32 cellular contexts compared by ENCODE assay signal in the genomic region with DNA sequence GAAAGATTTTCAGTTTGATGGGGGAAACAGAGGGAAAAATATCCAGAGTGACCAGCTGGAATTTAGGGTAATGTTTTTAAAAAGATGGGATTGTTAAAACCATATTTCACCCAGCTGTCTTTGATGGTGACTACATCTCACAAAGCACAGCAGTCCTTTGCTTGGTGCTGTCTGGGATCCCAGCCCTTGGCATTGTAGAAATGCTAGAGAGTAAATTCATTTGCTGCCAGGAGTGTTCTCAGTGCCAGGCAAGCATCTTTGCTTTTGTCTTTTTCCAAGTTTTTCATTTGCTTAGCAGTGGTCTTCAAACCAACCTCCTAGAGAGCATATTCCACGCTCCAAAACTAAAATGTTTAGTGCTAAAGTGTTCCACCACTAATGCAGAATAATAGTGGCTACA. TPM values are rescaled to one million over a fixed set of nuclear protein-coding genes. Genes with fewer than 3 reads are reported as not detected.
"Had no signal": no experiment of that assay in that cellular context is flagged by ENCODE, and none has a peak within 500 bp of the region (broad histone marks: within the 10 kb centered on the region; RNA-seq: fewer than 3 reads in every experiment).

No MANE protein-coding gene starts in this region.

- H3K36me3 Mint-ChIP-seq: activated naive CD4-positive, alpha-beta T cell treated with anti-CD3 and anti-CD28 coated beads, Interleukin-2, amount 50 U/mL, for 24 hours; naive B cell; stimulated activated memory B cell treated with anti-CD40 and anti-IgM and Interleukin-4, amounts not matched to agents 10 μg/mL and 1 μg/mL and 100 μg/mL, for 72 hours; WTC11 had no signal

- DNase-seq: activated CD4-positive, alpha-beta T cell treated with anti-CD3 and anti-CD28 coated beads for 1 hour; activated CD4-positive, alpha-beta T cell treated with anti-CD3 and anti-CD28 coated beads, Interleukin-2, amount 50 U/mL, for 1 hour; activated CD8-positive, alpha-beta T cell treated with anti-CD3 and anti-CD28 coated beads for 36 hours; activated naive CD8-positive, alpha-beta T cell treated with anti-CD3 and anti-CD28 coated beads, Interleukin-2, amount 50 U/mL, for 24 hours; activated T-cell treated with anti-CD3 and anti-CD28 coated beads, Interleukin-2, amount 50 U/mL, for 48 hours; central memory CD4-positive, alpha-beta T cell; dermis blood vessel endothelial cell; effector CD8-positive, alpha-beta T cell; heart left ventricle; kidney glomerular epithelial cell; left ventricle myocardium inferior; naive B cell; nephron progenitor cell; pancreas; psoas muscle; stimulated activated CD4-positive, alpha-beta T cell treated with anti-CD3 and anti-CD28 coated beads, Interleukin-1b, Interleukin-23, amount 100 ng/mL, for 48 hours; stimulated activated CD4-positive, alpha-beta T cell treated with anti-CD3 and anti-CD28 coated beads, Interleukin-4, amount 100 ng/mL, for 4 hours; stimulated activated CD8-positive, alpha-beta memory T cell treated with anti-CD3 and anti-CD28 coated beads, Interleukin-4, amount 100 ng/mL, for 48 hours; stimulated activated naive CD8-positive, alpha-beta T cell treated with anti-CD3 and anti-CD28 coated beads, Interleukin-15, amount 100 ng/mL, for 72 hours; SW 1271; T-helper 2 cell; thyroid gland; upper lobe of left lung had no signal

- H3K4me1 Mint-ChIP-seq: activated naive CD4-positive, alpha-beta T cell treated with anti-CD3 and anti-CD28 coated beads, Interleukin-2, amount 50 U/mL, for 24 hours; activated naive CD8-positive, alpha-beta T cell treated with anti-CD3 and anti-CD28 coated beads, Interleukin-2, amount 50 U/mL, for 24 hours; naive B cell; nephron progenitor cell; stimulated activated memory B cell treated with anti-CD40 and anti-IgM and Interleukin-4, amounts not matched to agents 10 μg/mL and 1 μg/mL and 100 μg/mL, for 72 hours; stimulated activated naive CD8-positive, alpha-beta T cell treated with anti-CD3 and anti-CD28 coated beads, Interleukin-15, amount 100 ng/mL, for 72 hours had no signal

- H3K27me3 Mint-ChIP-seq: activated naive CD4-positive, alpha-beta T cell treated with anti-CD3 and anti-CD28 coated beads, Interleukin-2, amount 50 U/mL, for 24 hours; activated naive CD8-positive, alpha-beta T cell treated with anti-CD3 and anti-CD28 coated beads, Interleukin-2, amount 50 U/mL, for 24 hours; stimulated activated memory B cell treated with anti-CD40 and anti-IgM and Interleukin-4, amounts not matched to agents 10 μg/mL and 1 μg/mL and 100 μg/mL, for 72 hours; stimulated activated naive CD8-positive, alpha-beta T cell treated with anti-CD3 and anti-CD28 coated beads, Interleukin-15, amount 100 ng/mL, for 72 hours had no signal

- H3K27ac Mint-ChIP-seq: activated CD8-positive, alpha-beta T cell treated with anti-CD3 and anti-CD28 coated beads for 36 hours; activated naive CD4-positive, alpha-beta T cell treated with anti-CD3 and anti-CD28 coated beads, Interleukin-2, amount 50 U/mL, for 24 hours; activated naive CD8-positive, alpha-beta T cell treated with anti-CD3 and anti-CD28 coated beads, Interleukin-2, amount 50 U/mL, for 24 hours; activated T-helper 2 cell treated with anti-CD3 and anti-CD28 coated beads, Interferon-gamma antibody, Interleukin-2, Interleukin-4, amounts not matched to agents 10 μg/mL and 5 μg/mL and 100 μg/mL, durations not matched to agents 14 hours and 24 hours and 36 hours; nephron progenitor cell; stimulated activated memory B cell treated with anti-CD40 and anti-IgM and Interleukin-4, amounts not matched to agents 10 μg/mL and 1 μg/mL and 100 μg/mL, for 72 hours; stimulated activated naive CD8-positive, alpha-beta T cell treated with anti-CD3 and anti-CD28 coated beads, Interleukin-15, amount 100 ng/mL, for 72 hours; WTC11 had no signal

- H3K4me3 Mint-ChIP-seq: activated CD8-positive, alpha-beta T cell treated with anti-CD3 and anti-CD28 coated beads for 36 hours; activated naive CD4-positive, alpha-beta T cell treated with anti-CD3 and anti-CD28 coated beads, Interleukin-2, amount 50 U/mL, for 24 hours; activated naive CD8-positive, alpha-beta T cell treated with anti-CD3 and anti-CD28 coated beads, Interleukin-2, amount 50 U/mL, for 24 hours; naive B cell; nephron progenitor cell; stimulated activated memory B cell treated with anti-CD40 and anti-IgM and Interleukin-4, amounts not matched to agents 10 μg/mL and 1 μg/mL and 100 μg/mL, for 72 hours; stimulated activated naive CD8-positive, alpha-beta T cell treated with anti-CD3 and anti-CD28 coated beads, Interleukin-15, amount 100 ng/mL, for 72 hours; WTC11 had no signal

- H3K9me3 ChIP-seq: breast epithelium, gastroesophageal sphincter, pancreas, psoas muscle, right atrium auricular region, thyroid gland, upper lobe of left lung, vagina had no signal

- ATAC-seq: activated CD8-positive, alpha-beta T cell treated with anti-CD3 and anti-CD28 coated beads for 36 hours; activated naive CD8-positive, alpha-beta T cell treated with anti-CD3 and anti-CD28 coated beads, Interleukin-2, amount 50 U/mL, for 24 hours; gastroesophageal sphincter; heart left ventricle; pancreas; psoas muscle; stimulated activated memory B cell treated with anti-CD40 and anti-IgM and Interleukin-4, amounts not matched to agents 10 μg/mL and 1 μg/mL and 100 μg/mL, for 72 hours; stimulated activated naive CD8-positive, alpha-beta T cell treated with anti-CD3 and anti-CD28 coated beads, Interleukin-15, amount 100 ng/mL, for 72 hours; WTC11 had no signal

RNA-seq across cellular contexts. Expression of gene DPT, which starts 54.8 kb away (rescaled TPM):
- total RNA-seq: activated CD8-positive, alpha-beta T cell treated with anti-CD3 and anti-CD28 coated beads for 36 hours; activated T-helper 2 cell treated with anti-CD3 and anti-CD28 coated beads, Interferon-gamma antibody, Interleukin-2, Interleukin-4, amounts not matched to agents 10 μg/mL and 5 μg/mL and 100 μg/mL, durations not matched to agents 14 hours and 24 hours and 36 hours; dermis blood vessel endothelial cell; epithelial cell of proximal tubule; WTC11 had no signal
